In the genomic region with DNA sequence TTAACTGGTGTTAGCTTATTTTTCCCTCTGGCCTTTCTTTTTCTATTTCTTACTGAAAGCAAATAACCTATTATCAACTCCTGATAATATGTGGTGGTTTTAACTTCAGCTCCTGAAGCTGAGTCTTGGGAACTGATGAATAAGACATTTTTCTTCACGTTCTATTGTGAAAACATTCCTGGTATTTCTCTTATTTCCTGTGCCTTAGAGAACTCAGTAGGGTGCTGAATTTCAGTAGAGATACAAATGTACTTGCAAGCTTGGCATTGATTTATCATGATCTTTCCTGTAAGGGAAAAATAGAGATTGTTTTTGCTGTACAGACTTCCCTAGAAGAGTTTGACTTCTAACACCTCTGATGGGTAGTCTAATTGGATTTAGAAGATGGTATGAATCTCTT, we compare ENCODE assay signal across 21 cellular contexts. TPM values are rescaled to one million over a fixed set of nuclear protein-coding genes. Genes with fewer than 3 reads are reported as not detected.
A peak's percentile ranks its signal among the peaks of the same experiment; 100 is the strongest.
DNase-seq lines count a peak whose midpoint lies in the region; ATAC-seq, FAIRE-seq and TF ChIP-seq lines count a peak whose summit lies in the region.
"Had no signal": no experiment of that assay in that cellular context is flagged by ENCODE, and none has a peak within 500 bp of the region (broad histone marks: within the 10 kb centered on the region; RNA-seq: fewer than 3 reads in every experiment).

No MANE protein-coding gene starts in this region.

- H2AFZ ChIP-seq in mammary epithelial cell (ENCODE audit: low read depth, low read length) (peak overlapping the region; percentile 60), astrocyte (ENCODE audit: low read depth, low read length) (no peak overlapping the region)

- H3K4me1 Mint-ChIP-seq in astrocyte (ENCODE audit: low read depth, unreplicated experiment): peaks cover 17% of the 10 kb centered on the region
- no peaks in the 10 kb centered on the region for H3K4me1 Mint-ChIP-seq in HFFc6 (ENCODE audit: low read depth)

- H3K9me3 ChIP-seq in mammary epithelial cell (replicated peaks; ENCODE audit: insufficient read depth, low read length): no peaks in the 10 kb centered on the region
- H3K9me3 ChIP-seq in breast epithelium: no peaks in the 10 kb centered on the region
- no peaks in the 10 kb centered on the region for H3K9me3 ChIP-seq in astrocyte (ENCODE audit: insufficient read depth, low read depth, low read length)

- H3K4me1 ChIP-seq in mammary epithelial cell (ENCODE audit: insufficient read depth, low read length): peaks cover 4% of the 10 kb centered on the region
- H3K4me1 ChIP-seq in breast epithelium: no peaks in the 10 kb centered on the region
- no peaks in the 10 kb centered on the region for H3K4me1 ChIP-seq in astrocyte (ENCODE audit: insufficient read depth, low read length)

- dilution Hi-C loops in mammary epithelial cell (cut with HindIII; ENCODE audit: low sequenced_read_pairs): no loop called here

- CTCF ChIA-PET in mammary epithelial cell (lab: Charles Lee; ENCODE audit: low non-redundant PET): no interaction called here

- no peak overlapping the region for H3K4me2 ChIP-seq in mammary epithelial cell (ENCODE audit: insufficient read depth, low read depth, low read length)
- peak overlapping the region; percentile 7 for H3K4me2 ChIP-seq in astrocyte (ENCODE audit: low read length)

- FAIRE-seq in astrocyte (lab: Jason Lieb, UNC): no peak
- FAIRE-seq: GM12892, H54 had no signal

- H3K27ac Mint-ChIP-seq in astrocyte (ENCODE audit: unreplicated experiment): no peak overlapping the region
- no peak overlapping the region for H3K27ac Mint-ChIP-seq in HFFc6

- in situ Hi-C loops in mammary epithelial cell (cut with MboI; ENCODE audit: low sequenced_read_pairs in 2 of 2): loop anchor here (10.0 to 25.0 kb wide), 2 partner anchors 622 to 625 kb away; no protein-coding TSS in a partner anchor

- no peak for TF ChIP-seq CTCF in mammary epithelial cell (conservative IDR thresholded peaks at IDR 0.05 in 1 of 2, IDR thresholded peaks at IDR 0.05 in 1 of 2; ENCODE audit: extremely low read depth in 1 of 2, insufficient read depth in 1 of 2, low read depth in 1 of 2, low read length in 2 of 2)
- TF ChIP-seq CTCF in breast epithelium (IDR thresholded peaks at IDR 0.05): no peak
- TF ChIP-seq CTCF in astrocyte (IDR thresholded peaks at IDR 0.05; ENCODE audit: insufficient read depth, low read depth, low read length): no peak
- no peak for TF ChIP-seq CTCF in HFFc6 (IDR thresholded peaks at IDR 0.05)

- BruUV-seq in mammary epithelial cell (replicated peaks; lab: Mats Ljungman, UMichigan): no TSS peak

- H3K79me2 ChIP-seq in mammary epithelial cell (ENCODE audit: insufficient read depth, low read length): no peaks in the 10 kb centered on the region
- no peaks in the 10 kb centered on the region for H3K79me2 ChIP-seq in astrocyte (ENCODE audit: insufficient read depth, low read length)

- H3K9ac ChIP-seq in mammary epithelial cell (ENCODE audit: insufficient read depth, low read length) (no peak overlapping the region), astrocyte (ENCODE audit: low read length) (no peak overlapping the region)

- H4K20me1 ChIP-seq in mammary epithelial cell (ENCODE audit: insufficient read depth, low read length) (no peaks in the 10 kb centered on the region), astrocyte (ENCODE audit: insufficient read depth, low read length) (no peaks in the 10 kb centered on the region)

- WGBS in mammary epithelial cell (ENCODE audit: low coverage, missing lambda C conversion rate): 0% methylated on average over 1 of the region's 1 CpG

- intact Hi-C loops in mammary epithelial cell (cut with micrococcal nuclease) (loop anchor here (2.0 to 5.0 kb wide), 2 partner anchors 50 to 600 kb away; no protein-coding TSS in a partner anchor), breast epithelium (cut with DNase I; ENCODE audit: low total_unique reads) (no loop called here)

- no peak overlapping the region for H3K4me3 ChIP-seq in mammary epithelial cell (replicated peaks in 1 of 3; ENCODE audit: insufficient read depth in 1 of 3, low read depth in 2 of 3, low read length in 3 of 3)
- H3K4me3 ChIP-seq in breast epithelium: no peak overlapping the region
- no peak overlapping the region for H3K4me3 ChIP-seq in astrocyte (ENCODE audit: insufficient read depth, low read depth, low read length)

- H3K27me3 ChIP-seq in mammary epithelial cell (ENCODE audit: insufficient read depth, low read length) (no peaks in the 10 kb centered on the region), breast epithelium (no peaks in the 10 kb centered on the region), astrocyte (ENCODE audit: insufficient read depth, low read length) (no peaks in the 10 kb centered on the region)

- H3K4me3 Mint-ChIP-seq in astrocyte (ENCODE audit: unreplicated experiment): no peak overlapping the region
- no peak overlapping the region for H3K4me3 Mint-ChIP-seq in HFFc6

- no peak overlapping the region for H3K27ac ChIP-seq in mammary epithelial cell (ENCODE audit: insufficient read depth, low read depth, low read length)
- no peak overlapping the region for H3K27ac ChIP-seq in breast epithelium
- H3K27ac ChIP-seq in astrocyte (ENCODE audit: low read depth, low read length): no peak overlapping the region

- TF ChIP-seq POLR2A in breast epithelium (IDR thresholded peaks at IDR 0.05): no peak

- H3K27me3 Mint-ChIP-seq in astrocyte (ENCODE audit: low read depth, unreplicated experiment): no peaks in the 10 kb centered on the region
- no peaks in the 10 kb centered on the region for H3K27me3 Mint-ChIP-seq in HFFc6 (ENCODE audit: insufficient read depth)

- no peak for ATAC-seq in HG02840 (IDR thresholded peaks at IDR 0.05; ENCODE audit: low FRiP score, unreplicated experiment)
- no peak for ATAC-seq in stimulated activated naive CD8-positive, alpha-beta T cell treated with anti-CD3 and anti-CD28 coated beads, Interleukin-15, Interleukin-2, amounts not matched to agents 100 U/mL and 50 U/mL, for 24 hours

- H3K36me3 Mint-ChIP-seq in astrocyte (ENCODE audit: low read depth, unreplicated experiment) (no peaks in the 10 kb centered on the region), HFFc6 (ENCODE audit: low read depth) (peaks cover 5% of the 10 kb centered on the region; the same call in 1 of the 2 replicates)

- H3K36me3 ChIP-seq in mammary epithelial cell (ENCODE audit: insufficient read depth, low read length) (no peaks in the 10 kb centered on the region), breast epithelium (no peaks in the 10 kb centered on the region), astrocyte (ENCODE audit: insufficient read depth, low read length) (no peaks in the 10 kb centered on the region)

- H3K9me3 Mint-ChIP-seq in astrocyte (ENCODE audit: unreplicated experiment) (peaks cover 2% of the 10 kb centered on the region), HFFc6 (peaks cover 30% of the 10 kb centered on the region)

- DNase-seq in mammary epithelial cell (no peak), breast epithelium (ENCODE audit: low spot score in 2 of 2) (no peak), astrocyte (ENCODE audit: low read depth) (peak; percentile 38), iris pigment epithelial cell (ENCODE audit: low read depth) (peak; percentile 2), smooth muscle cell of the brain vasculature (ENCODE audit: low read depth, low spot score) (peak; percentile 18), HFFc6 (no peak)
- DNase-seq in stimulated activated naive CD8-positive, alpha-beta T cell treated with anti-CD3 and anti-CD28 coated beads, Interleukin-15, Interleukin-2, amounts not matched to agents 100 U/mL and 50 U/mL, for 24 hours: no peak
- DNase-seq: 8988T, AML-193, COR-L47, DMS153, KBM-7, MV-4-11, NCI-H1417, NCI-H1930, NCI-H446, NCI-H748 treated with DMSO at 0.1 percent for 48 hours, RPMI8226 had no signal

RNA-seq across cellular contexts. Expression of gene DCC, which starts 52.8 kb away (rescaled TPM):
- total RNA-seq in mammary epithelial cell (not detected), breast epithelium (1 to 10 TPM in 1 of 3 donors, under 1 TPM in 2; under 0.01 to 1.6 (median 0.15) TPM), astrocyte (2.0 and 2.6 TPM in 2 replicates)
- not detected for polyA plus RNA-seq in mammary epithelial cell
- polyA minus RNA-seq in mammary epithelial cell: not detected
- not detected for total RNA-seq in HFFc6 (2021; fragmentation: NEBNext Ultra II Directional; extraction: Animal tissue kit (Norgen Biotek cat#: 25700))

Comparison
In these comparisons a context has a peak if more than half of its experiments do, and no peak if none do; other contexts are left out.
1. DNase-seq: peak in astrocyte (single experiment), iris pigment epithelial cell (single experiment) and smooth muscle cell of the brain vasculature (single experiment); none in mammary epithelial cell (single experiment), breast epithelium (0 of 2), HFFc6 (single experiment) and stimulated activated naive CD8-positive, alpha-beta T cell treated with anti-CD3 and anti-CD28 coated beads, Interleukin-15, Interleukin-2, amounts not matched to agents 100 U/mL and 50 U/mL, for 24 hours (single experiment).